Comparison of ENCODE assay signal across 8 cellular contexts in genomic region chr2:53913721-53914120, GRCh38. TPM values are rescaled to one million over a fixed set of nuclear protein-coding genes. Genes with fewer than 3 reads are reported as not detected.
DNase-seq lines count a peak whose midpoint lies in the region; ATAC-seq and TF ChIP-seq lines count a peak whose summit lies in the region.

No MANE protein-coding gene starts in this region.

- H3K36me3 ChIP-seq in fibroblast of lung (ENCODE audit: control insufficient read depth, insufficient read depth, low read length) = no peaks in the 10 kb centered on the region

- no peaks in the 10 kb centered on the region for H3K79me2 ChIP-seq in fibroblast of lung (ENCODE audit: control insufficient read depth, insufficient read depth, low read length)

- H3K4me1 ChIP-seq in fibroblast of lung (ENCODE audit: control insufficient read depth, extremely low read depth, insufficient read depth, low read length) (no peaks in the 10 kb centered on the region), foreskin keratinocyte (no peaks in the 10 kb centered on the region)

- ATAC-seq in GM18511 (IDR thresholded peaks at IDR 0.05; ENCODE audit: unreplicated experiment) = peak; percentile 94
- ATAC-seq in foreskin keratinocyte = no peak

- no peak overlapping the region for H3K9ac ChIP-seq in fibroblast of lung (ENCODE audit: insufficient read depth, low read length)

- H3K9me3 ChIP-seq in fibroblast of lung (ENCODE audit: control insufficient read depth, insufficient read depth, low read depth, low read length) = no peaks in the 10 kb centered on the region

- peaks cover 27% of the 10 kb centered on the region for H3K4me1 Mint-ChIP-seq in HFFc6 (ENCODE audit: low read depth)

- H3K27ac Mint-ChIP-seq in HFFc6 = peak overlapping the region; percentile 46

- no peaks in the 10 kb centered on the region for H3K9me3 Mint-ChIP-seq in HFFc6

- DNase-seq in HFFc6 = peak; percentile 25
- DNase-seq in NOMO-1 treated with dmso at 0.1 percent for 144 hours (lab: John Stamatoyannopoulos, UW; ENCODE audit: unreplicated experiment) = peak; percentile 54
- DNase-seq in fibroblast of lung (ENCODE audit: low read depth in 2 of 2) = peak; percentile 32 to 51
- no peak for DNase-seq in H4 (ENCODE audit: low spot score)
- no peak for DNase-seq in NCI-H1436 treated with DMSO at 0.1 percent for 48 hours (lab: John Stamatoyannopoulos, UW)
- no peak for DNase-seq in foreskin keratinocyte
- DNase-seq in effector CD4-positive, alpha-beta T cell = no peak

- H3K27ac ChIP-seq in fibroblast of lung (ENCODE audit: insufficient read depth, low read length) (no peak overlapping the region), foreskin keratinocyte (no peak overlapping the region)

- H3K4me2 ChIP-seq in fibroblast of lung (ENCODE audit: extremely low read depth, insufficient read depth, low read length) = no peak overlapping the region

- H3K27me3 ChIP-seq in fibroblast of lung (ENCODE audit: control insufficient read depth, insufficient read depth, low read length) (no peaks in the 10 kb centered on the region), foreskin keratinocyte (no peaks in the 10 kb centered on the region)

- no peak overlapping the region for H3K4me3 ChIP-seq in fibroblast of lung (replicated peaks in 1 of 4; ENCODE audit: control extremely low read depth in 1 of 4, insufficient read depth in 1 of 4, low read depth in 3 of 4, low read length in 4 of 4)

- H3K27me3 Mint-ChIP-seq in HFFc6 (ENCODE audit: insufficient read depth) = no peaks in the 10 kb centered on the region

- no peak overlapping the region for H3K4me3 Mint-ChIP-seq in HFFc6

- no peaks in the 10 kb centered on the region for H4K20me1 ChIP-seq in fibroblast of lung (ENCODE audit: control insufficient read depth, extremely low read depth, insufficient read depth, low read length)

- H3K36me3 Mint-ChIP-seq in HFFc6 (ENCODE audit: low read depth) = peaks cover 25% of the 10 kb centered on the region

- TF ChIP-seq CTCF in HFFc6 (IDR thresholded peaks at IDR 0.05) (no peak), fibroblast of lung (conservative IDR thresholded peaks at IDR 0.05 in 1 of 2, IDR thresholded peaks at IDR 0.05 in 1 of 2; ENCODE audit: low read depth in 1 of 2, low read length in 2 of 2) (no peak), foreskin keratinocyte (conservative IDR thresholded peaks at IDR 0.05) (no peak)

- H2AFZ ChIP-seq in fibroblast of lung (ENCODE audit: low read length) = no peak overlapping the region

RNA-seq across cellular contexts. Expression of gene GPR75, which starts 54.0 kb away (rescaled TPM):
- total RNA-seq in HFFc6 (2021; fragmentation: NEBNext Ultra II Directional; extraction: Animal tissue kit (Norgen Biotek cat#: 25700)) = 1 to 10 TPM; 1.1 to 2.0 (median 1.5) TPM
- 0.77 and 1.8 TPM in 2 replicates for total RNA-seq in fibroblast of lung
- 1.4 and 2.1 TPM in 2 replicates for polyA plus RNA-seq in fibroblast of lung
- polyA plus RNA-seq in fibroblast of lung (2012) = 0.55 and 0.65 TPM in 2 replicates
- polyA minus RNA-seq in fibroblast of lung (ENCODE audit: low replicate concordance) = 2.4 and 3.7 TPM in 2 replicates
- total RNA-seq in H4 (2014; rRNA removed; shearing (Covaris generic)) = 1.1 and 1.4 TPM in 2 replicates
- 1.6 and 2.2 TPM in 2 replicates for total RNA-seq in foreskin keratinocyte
- 0.06 and 0.11 TPM in 2 replicates for polyA plus RNA-seq in foreskin keratinocyte

RNA-seq across cellular contexts. Expression of gene PSME4, which starts 57.1 kb away (rescaled TPM):
- 10 to 100 TPM; 64.6 to 88.0 (median 75.3) TPM for total RNA-seq in HFFc6 (2021; fragmentation: NEBNext Ultra II Directional; extraction: Animal tissue kit (Norgen Biotek cat#: 25700))
- 18.7 and 26.8 TPM in 2 replicates for total RNA-seq in fibroblast of lung
- 34.6 and 43.2 TPM in 2 replicates for polyA plus RNA-seq in fibroblast of lung
- 36.4 and 44.6 TPM in 2 replicates for polyA plus RNA-seq in fibroblast of lung (2012)
- polyA minus RNA-seq in fibroblast of lung (ENCODE audit: low replicate concordance) = 27.9 and 28.1 TPM in 2 replicates
- 17.6 and 26.2 TPM in 2 replicates for total RNA-seq in H4 (2014; rRNA removed; shearing (Covaris generic))
- 74.4 and 76.2 TPM in 2 replicates for total RNA-seq in foreskin keratinocyte
- 47.3 and 51.8 TPM in 2 replicates for polyA plus RNA-seq in foreskin keratinocyte

Comparison
In these comparisons a context has a peak if more than half of its experiments do, and no peak if none do; other contexts are left out.
1. DNase-seq: peak in HFFc6 (single experiment), NOMO-1 treated with dmso at 0.1 percent for 144 hours (single experiment) and fibroblast of lung (2 of 2); none in H4 (single experiment), NCI-H1436 treated with DMSO at 0.1 percent for 48 hours (single experiment), foreskin keratinocyte (0 of 2) and effector CD4-positive, alpha-beta T cell (single experiment).